17 cellular contexts compared by ENCODE assay signal in the genomic region with DNA sequence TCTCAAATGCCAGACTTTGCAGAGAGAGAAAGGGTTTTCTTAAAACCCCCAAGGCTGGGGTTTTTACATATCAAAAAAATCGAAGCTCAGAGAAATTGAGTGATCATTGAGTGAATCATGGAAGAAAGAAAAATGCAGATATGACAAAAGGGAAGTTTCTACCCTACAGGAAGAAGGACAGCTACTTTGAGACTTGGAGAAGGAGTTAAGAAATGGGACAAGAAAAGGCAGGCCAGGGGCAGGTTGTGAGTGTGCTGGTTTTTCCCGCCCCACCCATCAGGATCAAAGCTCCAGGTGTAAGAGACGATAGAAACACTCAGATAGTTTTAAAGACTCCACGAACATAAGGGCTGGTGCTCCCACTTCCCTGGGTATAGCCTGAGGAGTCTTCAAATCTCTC. TPM values are rescaled to one million over a fixed set of nuclear protein-coding genes. Genes with fewer than 3 reads are reported as not detected.
"Had no signal": no experiment of that assay in that cellular context is flagged by ENCODE, and none has a peak within 500 bp of the region (broad histone marks: within the 10 kb centered on the region; RNA-seq: fewer than 3 reads in every experiment).

No MANE protein-coding gene starts in this region.

- H3K36me3 ChIP-seq: neutrophil, sigmoid colon had no signal

- H2AFZ ChIP-seq: parathyroid adenoma had no signal

- H3K9ac ChIP-seq: parathyroid adenoma had no signal

- H3K9me3 ChIP-seq: neutrophil, sigmoid colon had no signal

- H3K27me3 ChIP-seq: neutrophil, sigmoid colon had no signal

- H3K79me2 ChIP-seq: parathyroid adenoma had no signal

- DNase-seq: activated CD4-positive, alpha-beta T cell treated with anti-CD3 and anti-CD28 coated beads for 36 hours; activated CD4-positive, alpha-beta T cell treated with anti-CD3 and anti-CD28 coated beads, Interleukin-2, amount 50 U/mL, for 48 hours; activated CD8-positive, alpha-beta memory T cell treated with anti-CD3 and anti-CD28 coated beads, Interleukin-2, amount 10 ng/mL, durations not matched to agents 7 days and 5 days; activated naive CD4-positive, alpha-beta T cell treated with Interleukin-2 at 50 U/mL for 16 hours; activated naive CD8-positive, alpha-beta T cell treated with anti-CD3 and anti-CD28 coated beads, Interleukin-2, amount 10 ng/mL, durations not matched to agents 7 days and 5 days; amygdala; dorsolateral prefrontal cortex; endodermal cell; erythroblast; natural killer cell; sigmoid colon; stimulated activated CD4-positive, alpha-beta T cell treated with anti-CD3 and anti-CD28 coated beads, Interleukin-4, amount 100 ng/mL, for 24 hours; SW 1271 had no signal

- H3K4me3 ChIP-seq: dorsolateral prefrontal cortex, sigmoid colon had no signal

- H3K27ac Mint-ChIP-seq: activated CD4-positive, alpha-beta T cell treated with anti-CD3 and anti-CD28 coated beads for 36 hours; endodermal cell; natural killer cell; stimulated activated effector memory CD8-positive, alpha-beta T cell treated with anti-CD3 and anti-CD28 coated beads, Interleukin-12 subunit alpha, Interleukin-12 subunit beta, amount 100 ng/mL, for 72 hours; WTC11 had no signal

- ATAC-seq: activated CD4-positive, alpha-beta T cell treated with anti-CD3 and anti-CD28 coated beads for 36 hours; activated CD8-positive, alpha-beta memory T cell treated with anti-CD3 and anti-CD28 coated beads, Interleukin-2, amount 10 ng/mL, durations not matched to agents 7 days and 5 days; natural killer cell; stimulated activated effector memory CD8-positive, alpha-beta T cell treated with anti-CD3 and anti-CD28 coated beads, Interleukin-12 subunit alpha, Interleukin-12 subunit beta, amount 100 ng/mL, for 72 hours; WTC11 had no signal

- H3K27ac ChIP-seq: dorsolateral prefrontal cortex, neutrophil, parathyroid adenoma, sigmoid colon had no signal

- H3K9me3 Mint-ChIP-seq: activated naive CD8-positive, alpha-beta T cell treated with anti-CD3 and anti-CD28 coated beads, Interleukin-2, amount 10 ng/mL, durations not matched to agents 7 days and 5 days; endodermal cell; natural killer cell; stimulated activated effector memory CD8-positive, alpha-beta T cell treated with anti-CD3 and anti-CD28 coated beads, Interleukin-12 subunit alpha, Interleukin-12 subunit beta, amount 100 ng/mL, for 72 hours; WTC11 had no signal

- H3K4me3 Mint-ChIP-seq: activated CD4-positive, alpha-beta T cell treated with anti-CD3 and anti-CD28 coated beads for 36 hours; activated CD8-positive, alpha-beta memory T cell treated with anti-CD3 and anti-CD28 coated beads, Interleukin-2, amount 10 ng/mL, durations not matched to agents 7 days and 5 days; activated naive CD8-positive, alpha-beta T cell treated with anti-CD3 and anti-CD28 coated beads, Interleukin-2, amount 10 ng/mL, durations not matched to agents 7 days and 5 days; endodermal cell; natural killer cell; stimulated activated effector memory CD8-positive, alpha-beta T cell treated with anti-CD3 and anti-CD28 coated beads, Interleukin-12 subunit alpha, Interleukin-12 subunit beta, amount 100 ng/mL, for 72 hours; WTC11 had no signal

- H3K36me3 Mint-ChIP-seq: activated CD8-positive, alpha-beta memory T cell treated with anti-CD3 and anti-CD28 coated beads, Interleukin-2, amount 10 ng/mL, durations not matched to agents 7 days and 5 days; activated naive CD8-positive, alpha-beta T cell treated with anti-CD3 and anti-CD28 coated beads, Interleukin-2, amount 10 ng/mL, durations not matched to agents 7 days and 5 days; natural killer cell; stimulated activated effector memory CD8-positive, alpha-beta T cell treated with anti-CD3 and anti-CD28 coated beads, Interleukin-12 subunit alpha, Interleukin-12 subunit beta, amount 100 ng/mL, for 72 hours; WTC11 had no signal

RNA-seq across cellular contexts. Expression of a gene that starts 18.6 kb away (rescaled TPM):
- total RNA-seq: activated naive CD8-positive, alpha-beta T cell treated with anti-CD3 and anti-CD28 coated beads, Interleukin-2, amount 10 ng/mL, durations not matched to agents 7 days and 5 days had no signal
